Comparison of ENCODE assay signal across 25 cellular contexts in genomic region chr1:2982615-2983318, GRCh38. TPM values are rescaled to one million over a fixed set of nuclear protein-coding genes. Genes with fewer than 3 reads are reported as not detected.
DNase-seq lines count a peak whose midpoint lies in the region; ATAC-seq and TF ChIP-seq lines count a peak whose summit lies in the region.
"Had no signal": no experiment of that assay in that cellular context is flagged by ENCODE, and none has a peak within 500 bp of the region (broad histone marks: within the 10 kb centered on the region; RNA-seq: fewer than 3 reads in every experiment).

No MANE protein-coding gene starts in this region.

- intact Hi-C loops in Right ventricle myocardium inferior (cut with DNase I) (no loop called here), heart right ventricle (cut with DNase I) (no loop called here), head of caudate nucleus (cut with DNase I) (no loop called here)

- H3K4me1 ChIP-seq in heart right ventricle = peaks cover 0 to 3% (median 0%) of the 10 kb centered on the region in 9 donors
- H3K4me1 ChIP-seq in tibial nerve = peaks cover 0 to 30% (median 3%) of the 10 kb centered on the region in 4 donors
- H3K4me1 ChIP-seq: psoas muscle, SJSA1 had no signal

- DNase-seq in Right ventricle myocardium inferior (ENCODE audit: missing footprints) (peak; percentile 46), heart right ventricle (no peak), head of caudate nucleus (peak; percentile 57 to 94 (median 82)), nucleus accumbens (lab: John Stamatoyannopoulos, UW) (peak in 48 of 56 donors; percentile 29 to 92 (median 69)), tibial nerve (ENCODE audit: low spot score in 2 of 2) (no peak), ureter (ENCODE audit: low spot score) (no peak), T-helper 1 cell (no peak)
- DNase-seq: ACHN; CD8-positive, alpha-beta T cell; cortex of kidney; DND-41; GM23248; NCI-H1436; NCI-H2171; NCI-H774 had no signal

- TF ChIP-seq POLR2A in tibial nerve (IDR thresholded peaks at IDR 0.05) = no peak

- WGBS in heart right ventricle, 2 donors = 86 to 90% methylated on average over 27 to 30 of the region's 30 CpGs
- WGBS in tibial nerve, 2 donors = 66 to 75% methylated on average over 24 to 25 of the region's 30 CpGs

- H3K4me3 ChIP-seq in heart right ventricle = no peak overlapping the region
- no peak overlapping the region for H3K4me3 ChIP-seq in tibial nerve
- H3K4me3 ChIP-seq: GM23248, psoas muscle, SJSA1 had no signal

- H3K36me3 ChIP-seq in heart right ventricle (no peaks in the 10 kb centered on the region), tibial nerve (no peaks in the 10 kb centered on the region)
- H3K36me3 ChIP-seq: SJSA1 had no signal

- peaks cover 0 to 17% (median 0%) of the 10 kb centered on the region in 7 donors for H3K27me3 ChIP-seq in heart right ventricle
- H3K27me3 ChIP-seq in tibial nerve = no peaks in the 10 kb centered on the region
- H3K27me3 ChIP-seq: SJSA1 had no signal

- TF ChIP-seq CTCF in heart right ventricle (IDR thresholded peaks at IDR 0.05) (no peak), tibial nerve (IDR thresholded peaks at IDR 0.05) (no peak)

- ATAC-seq in Right ventricle myocardium inferior (no peak), heart right ventricle (no peak), HG02571 (IDR thresholded peaks at IDR 0.05; ENCODE audit: unreplicated experiment) (no peak)
- ATAC-seq: activated T-helper 17 cell treated with anti-CD3 and anti-CD28 coated beads, Interleukin-2, amount 50 U/mL, for 72 hours; CD8-positive, alpha-beta T cell; psoas muscle had no signal

- peak in 1 of 2 donors; percentile 22 for TF ChIP-seq EP300 in tibial nerve (IDR thresholded peaks at IDR 0.05)

- H3K9me3 ChIP-seq in heart right ventricle = no peaks in the 10 kb centered on the region
- no peaks in the 10 kb centered on the region for H3K9me3 ChIP-seq in tibial nerve
- H3K9me3 ChIP-seq: psoas muscle, SJSA1 had no signal

- H3K27ac ChIP-seq in heart right ventricle (no peak overlapping the region), tibial nerve (peak overlapping the region in 3 of 4 donors; percentile 49 to 86 (median 82))
- H3K27ac ChIP-seq: GM23248, psoas muscle, SJSA1 had no signal

RNA-seq across cellular contexts. Expression of gene ACTRT2, which starts 38.5 kb away (rescaled TPM):
- not detected for total RNA-seq in Right ventricle myocardium inferior
- not detected for total RNA-seq in heart right ventricle
- not detected for polyA plus RNA-seq in heart right ventricle
- not detected for total RNA-seq in tibial nerve
- not detected for total RNA-seq in ureter
- total RNA-seq: activated CD8-positive, alpha-beta memory T cell treated with anti-CD3 and anti-CD28 coated beads for 36 hours; activated T-helper 17 cell treated with anti-CD3 and anti-CD28 coated beads, Interleukin-2, amount 50 U/mL, for 72 hours; astrocyte; CD8-positive, alpha-beta T cell; endothelial cell of umbilical vein; fibroblast of villous mesenchyme; GM23248; lower leg skin; psoas muscle; SJSA1 had no signal
- polyA plus RNA-seq: endothelial cell of umbilical vein, GM23248, psoas muscle, thymus had no signal

Comparison
In these comparisons a context has a peak if more than half of its experiments do, and no peak if none do; other contexts are left out.
1. DNase-seq: peak in Right ventricle myocardium inferior (single experiment), head of caudate nucleus (42 of 42) and nucleus accumbens (48 of 56); none in heart right ventricle (0 of 2), tibial nerve (0 of 2), ureter (single experiment) and T-helper 1 cell (0 of 5).
2. H3K27ac ChIP-seq: peak in tibial nerve (3 of 4); none in heart right ventricle (0 of 10).